Comparison of ENCODE assay signal across 17 cellular contexts in the genomic region with DNA sequence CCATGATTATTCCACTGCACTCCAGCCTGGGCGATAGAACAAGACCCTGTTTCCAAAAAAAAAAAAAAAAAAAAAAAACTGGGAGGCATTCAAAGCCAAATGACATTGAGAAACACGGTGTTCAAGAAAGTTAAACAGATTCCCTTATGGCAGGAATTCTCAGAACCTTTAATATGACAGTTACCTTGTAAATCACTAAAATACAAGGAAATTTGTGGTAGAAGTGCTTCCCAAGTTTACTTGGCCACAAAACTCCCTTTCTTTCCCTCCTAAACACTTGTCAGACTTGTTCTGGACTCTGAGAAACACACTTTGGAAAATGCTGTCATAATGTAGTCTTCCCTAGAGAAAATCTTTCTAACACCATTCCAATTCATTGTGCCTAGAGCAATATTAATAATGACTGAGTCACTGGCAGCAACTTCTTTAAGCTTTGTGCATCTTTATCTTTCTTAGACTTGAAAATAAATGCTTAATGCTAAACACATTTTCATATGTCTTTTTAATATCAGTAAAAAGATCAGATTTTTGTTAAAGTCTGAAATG.
DNase-seq lines count a peak whose midpoint lies in the region; ATAC-seq and TF ChIP-seq lines count a peak whose summit lies in the region.
"Had no signal": no experiment of that assay in that cellular context is flagged by ENCODE, and none has a peak within 500 bp of the region (broad histone marks: within the 10 kb centered on the region; RNA-seq: fewer than 3 reads in every experiment).

No MANE protein-coding gene starts in this region.

- DNase-seq in T-helper 1 cell (no peak), natural killer cell (no peak), DMS114 treated with DMSO at 0.1 percent for 48 hours (lab: John Stamatoyannopoulos, UW; ENCODE audit: unreplicated experiment) (no peak), GM03348 (ENCODE audit: low spot score) (no peak), NCI-H446 (lab: John Stamatoyannopoulos, UW) (no peak)
- DNase-seq: lower lobe of right lung; NCI-H1092 treated with DMSO at 0.1 percent for 48 hours; NCI-H2171 treated with DMSO at 0.1 percent for 48 hours; nephron progenitor cell; stimulated activated naive CD4-positive, alpha-beta T cell; T-helper 2 cell had no signal

- H3K4me3 Mint-ChIP-seq in T-helper 1 cell treated with Interleukin-12 subunit alpha and Interleukin-12 subunit beta and Interleukin-4 antibody, amounts not matched to agents 30 μg/mL and 1 μg/mL, for 36 hours, result no peak overlapping the region
- H3K4me3 Mint-ChIP-seq in IgD-negative memory B cell (peak overlapping the region in 1 of 4 donors; percentile 24), brain (no peak overlapping the region), natural killer cell (no peak overlapping the region)
- H3K4me3 Mint-ChIP-seq: CD14-positive monocyte, nephron progenitor cell, type B pancreatic cell had no signal

- H3K9me3 Mint-ChIP-seq in T-helper 1 cell treated with Interleukin-12 subunit alpha and Interleukin-12 subunit beta and Interleukin-4 antibody, amounts not matched to agents 30 μg/mL and 1 μg/mL, for 36 hours, result no peaks in the 10 kb centered on the region
- H3K9me3 Mint-ChIP-seq in IgD-negative memory B cell (no peaks in the 10 kb centered on the region), brain (no peaks in the 10 kb centered on the region), natural killer cell (no peaks in the 10 kb centered on the region)
- H3K9me3 Mint-ChIP-seq: CD14-positive monocyte, nephron progenitor cell, type B pancreatic cell had no signal

- intact Hi-C loops in natural killer cell (cut with micrococcal nuclease), result no loop called here

- peak overlapping the region; percentile 2 for H3K27ac Mint-ChIP-seq in T-helper 1 cell treated with Interleukin-12 subunit alpha and Interleukin-12 subunit beta and Interleukin-4 antibody, amounts not matched to agents 30 μg/mL and 1 μg/mL, for 36 hours
- H3K27ac Mint-ChIP-seq in IgD-negative memory B cell (peak overlapping the region; percentile 36 to 76 (median 49)), brain (peak overlapping the region in 3 of 5 experiments; percentile 11 to 20 (median 13)), natural killer cell (peak overlapping the region; percentile 35 to 75)
- H3K27ac Mint-ChIP-seq: nephron progenitor cell, type B pancreatic cell had no signal

- ATAC-seq in natural killer cell, result no peak
- ATAC-seq: activated CD4-positive, CD25-positive, alpha-beta regulatory T cell treated with anti-CD3 and anti-CD28 coated beads, Interleukin-2, amount 50 U/mL, for 24 hours; lower lobe of right lung had no signal

- peaks cover 11% of the 10 kb centered on the region for H3K36me3 Mint-ChIP-seq in T-helper 1 cell treated with Interleukin-12 subunit alpha and Interleukin-12 subunit beta and Interleukin-4 antibody, amounts not matched to agents 30 μg/mL and 1 μg/mL, for 36 hours (ENCODE audit: low read depth)
- H3K36me3 Mint-ChIP-seq in IgD-negative memory B cell (peaks cover 2% of the 10 kb centered on the region), brain (no peaks in the 10 kb centered on the region), natural killer cell (no peaks in the 10 kb centered on the region)
- H3K36me3 Mint-ChIP-seq: type B pancreatic cell had no signal

- peaks cover 28% of the 10 kb centered on the region for H3K4me1 Mint-ChIP-seq in T-helper 1 cell treated with Interleukin-12 subunit alpha and Interleukin-12 subunit beta and Interleukin-4 antibody, amounts not matched to agents 30 μg/mL and 1 μg/mL, for 36 hours (ENCODE audit: low read depth)
- peaks cover 39 to 62% (median 56%) of the 10 kb centered on the region in 3 donors for H3K4me1 Mint-ChIP-seq in IgD-negative memory B cell
- peaks cover 24% of the 10 kb centered on the region for H3K4me1 Mint-ChIP-seq in brain
- H3K4me1 Mint-ChIP-seq in natural killer cell, result peaks cover 69 to 76% of the 10 kb centered on the region in 2 donors

- TF ChIP-seq CTCF in brain (conservative IDR thresholded peaks at IDR 0.05) (no peak), natural killer cell (IDR thresholded peaks at IDR 0.05) (no peak)

- no peaks in the 10 kb centered on the region for H3K27me3 Mint-ChIP-seq in T-helper 1 cell treated with Interleukin-12 subunit alpha and Interleukin-12 subunit beta and Interleukin-4 antibody, amounts not matched to agents 30 μg/mL and 1 μg/mL, for 36 hours (ENCODE audit: low read depth)
- no peaks in the 10 kb centered on the region for H3K27me3 Mint-ChIP-seq in IgD-negative memory B cell
- H3K27me3 Mint-ChIP-seq in brain, result no peaks in the 10 kb centered on the region
- no peaks in the 10 kb centered on the region for H3K27me3 Mint-ChIP-seq in natural killer cell (ENCODE audit: low read depth in 2 of 2)

Comparison
In these comparisons a context has a peak if more than half of its experiments do, and no peak if none do; other contexts are left out.
1. H3K27ac Mint-ChIP-seq: peak in every context shown above with its lines; median percentile 55 in natural killer cell; 49 in IgD-negative memory B cell; 13 in brain; 2 in T-helper 1 cell treated with Interleukin-12 subunit alpha and Interleukin-12 subunit beta and Interleukin-4 antibody, amounts not matched to agents 30 μg/mL and 1 μg/mL, for 36 hours.